Comparison of ENCODE assay signal across 10 cellular contexts in the genomic region with DNA sequence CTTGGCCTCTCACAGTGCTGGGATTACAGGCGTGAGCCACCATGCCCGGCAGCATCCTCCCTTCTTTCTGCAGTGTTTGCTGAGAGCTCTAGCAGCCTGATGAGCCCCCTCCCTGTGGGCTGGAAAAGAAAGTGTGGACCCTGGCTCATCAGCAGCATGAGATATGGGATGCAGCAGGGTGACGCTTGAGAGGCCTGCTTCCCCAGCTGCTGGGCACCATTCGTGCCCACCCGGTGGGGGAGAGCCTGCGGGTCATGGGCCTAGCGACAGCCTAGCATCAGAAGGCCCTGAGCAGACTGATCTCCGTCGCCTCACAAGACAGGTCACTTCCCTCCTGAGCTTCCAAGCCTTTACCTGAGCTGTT. TPM values are rescaled to one million over a fixed set of nuclear protein-coding genes. Genes with fewer than 3 reads are reported as not detected.
DNase-seq lines count a peak whose midpoint lies in the region; ATAC-seq and TF ChIP-seq lines count a peak whose summit lies in the region.
"Had no signal": no experiment of that assay in that cellular context is flagged by ENCODE, and none has a peak within 500 bp of the region (broad histone marks: within the 10 kb centered on the region; RNA-seq: fewer than 3 reads in every experiment).

No MANE protein-coding gene starts in this region.

- no peak overlapping the region for H3K9ac ChIP-seq in mesenchymal stem cell (ENCODE audit: low read length)

- H3K18ac ChIP-seq in mesenchymal stem cell (ENCODE audit: low read depth in 1 of 2, low read length in 2 of 2): no peak overlapping the region

- peaks cover 5% of the 10 kb centered on the region for H3K9me3 ChIP-seq in mesenchymal stem cell (ENCODE audit: control insufficient read depth, low read length)
- H3K9me3 ChIP-seq: SJSA1 had no signal

- H3K36me3 ChIP-seq in mesenchymal stem cell (ENCODE audit: control insufficient read depth in 1 of 2, insufficient read depth in 2 of 2, low read depth in 1 of 2, low read length in 2 of 2): no peaks in the 10 kb centered on the region
- H3K36me3 ChIP-seq: SJSA1 had no signal

- H3K27ac ChIP-seq in mesenchymal stem cell (ENCODE audit: low read length, poor library complexity, severe bottlenecking): no peak overlapping the region
- H3K27ac ChIP-seq: SJSA1 had no signal

- no peak overlapping the region for H4K8ac ChIP-seq in mesenchymal stem cell (ENCODE audit: low read length)

- no peak overlapping the region for H2AK5ac ChIP-seq in mesenchymal stem cell (ENCODE audit: low read length, severe bottlenecking)

- peak overlapping the region; percentile 94 for H3K27ac Mint-ChIP-seq in stimulated activated naive CD8-positive, alpha-beta T cell treated with anti-CD3 and anti-CD28 coated beads, Interleukin-15, Interleukin-2, amounts not matched to agents 100 ng/mL and 50 ng/mL, for 24 hours
- H3K27ac Mint-ChIP-seq in activated CD8-positive, alpha-beta T cell treated with anti-CD3 and anti-CD28 coated beads for 36 hours: peak overlapping the region; percentile 97
- H3K27ac Mint-ChIP-seq: progenitor cell of endocrine pancreas had no signal

- H3K4me1 ChIP-seq in mesenchymal stem cell (ENCODE audit: control insufficient read depth, insufficient read depth, low read depth, low read length): peaks cover 22% of the 10 kb centered on the region

- ATAC-seq in stimulated activated naive CD8-positive, alpha-beta T cell treated with anti-CD3 and anti-CD28 coated beads, Interleukin-15, Interleukin-2, amounts not matched to agents 100 U/mL and 50 U/mL, for 24 hours: no peak
- ATAC-seq in activated CD8-positive, alpha-beta T cell treated with anti-CD3 and anti-CD28 coated beads for 36 hours: no peak

- no peak overlapping the region for H2BK5ac ChIP-seq in mesenchymal stem cell (ENCODE audit: low read depth, low read length, poor library complexity, severe bottlenecking)

- POLR2A ChIA-PET in activated CD8-positive, alpha-beta T cell treated with anti-CD3 and anti-CD28 coated beads for 36 hours (lab: Charles Lee): interaction anchor here (1.5 to 4.5 kb wide), 11 partner anchors 7 to 190 kb away, joined by 3 to 109 read pairs (median 17); a partner anchor contains a TSS

- peak overlapping the region; percentile 7 for H4K91ac ChIP-seq in mesenchymal stem cell (ENCODE audit: low read length)

- H3K27me3 ChIP-seq in mesenchymal stem cell (ENCODE audit: control insufficient read depth in 1 of 2, insufficient read depth in 1 of 2, low read length in 2 of 2): peaks cover 53 to 76% of the 10 kb centered on the region in 2 experiments
- H3K27me3 ChIP-seq: SJSA1 had no signal

- no peak overlapping the region for H3K4ac ChIP-seq in mesenchymal stem cell (ENCODE audit: low read depth in 1 of 2, low read length in 2 of 2)

- no peak for TF ChIP-seq CTCF in activated CD8-positive, alpha-beta T cell treated with anti-CD3 and anti-CD28 coated beads for 36 hours (IDR thresholded peaks at IDR 0.05)
- no peak for TF ChIP-seq CTCF in GM20000 (IDR thresholded peaks at IDR 0.05; ENCODE audit: extremely low read depth, missing control alignments)

- peak overlapping the region; percentile 75 for H3K4me3 Mint-ChIP-seq in stimulated activated naive CD8-positive, alpha-beta T cell treated with anti-CD3 and anti-CD28 coated beads, Interleukin-15, Interleukin-2, amounts not matched to agents 100 ng/mL and 50 ng/mL, for 24 hours
- peak overlapping the region; percentile 78 for H3K4me3 Mint-ChIP-seq in activated CD8-positive, alpha-beta T cell treated with anti-CD3 and anti-CD28 coated beads for 36 hours

- H3K4me1 Mint-ChIP-seq in stimulated activated naive CD8-positive, alpha-beta T cell treated with anti-CD3 and anti-CD28 coated beads, Interleukin-15, Interleukin-2, amounts not matched to agents 100 ng/mL and 50 ng/mL, for 24 hours (ENCODE audit: low read depth): peaks cover 73% of the 10 kb centered on the region
- peaks cover 78% of the 10 kb centered on the region for H3K4me1 Mint-ChIP-seq in activated CD8-positive, alpha-beta T cell treated with anti-CD3 and anti-CD28 coated beads for 36 hours (ENCODE audit: low read depth)

- no peak overlapping the region for H2BK15ac ChIP-seq in mesenchymal stem cell (ENCODE audit: low read depth, poor library complexity, severe bottlenecking)

- no peaks in the 10 kb centered on the region for H3K27me3 Mint-ChIP-seq in stimulated activated naive CD8-positive, alpha-beta T cell treated with anti-CD3 and anti-CD28 coated beads, Interleukin-15, Interleukin-2, amounts not matched to agents 100 ng/mL and 50 ng/mL, for 24 hours
- H3K27me3 Mint-ChIP-seq in activated CD8-positive, alpha-beta T cell treated with anti-CD3 and anti-CD28 coated beads for 36 hours: no peaks in the 10 kb centered on the region

- 80% methylated on average over 9 of the region's 9 CpGs for WGBS in mesenchymal stem cell

- no peak for DNase-seq in stimulated activated naive CD8-positive, alpha-beta T cell treated with anti-CD3 and anti-CD28 coated beads, Interleukin-15, Interleukin-2, amounts not matched to agents 100 U/mL and 50 U/mL, for 24 hours
- DNase-seq in activated CD8-positive, alpha-beta T cell treated with anti-CD3 and anti-CD28 coated beads for 36 hours: no peak
- DNase-seq in mesenchymal stem cell (no peak), GM20000 (ENCODE audit: low spot score) (no peak), T-helper 9 cell (no peak), NCI-H2029 treated with DMSO at 0.1 percent for 48 hours (lab: John Stamatoyannopoulos, UW) (no peak), NAMALWA (ENCODE audit: low spot score) (no peak)

- H3K9me3 Mint-ChIP-seq in stimulated activated naive CD8-positive, alpha-beta T cell treated with anti-CD3 and anti-CD28 coated beads, Interleukin-15, Interleukin-2, amounts not matched to agents 100 ng/mL and 50 ng/mL, for 24 hours: no peaks in the 10 kb centered on the region
- H3K9me3 Mint-ChIP-seq in activated CD8-positive, alpha-beta T cell treated with anti-CD3 and anti-CD28 coated beads for 36 hours: peaks cover 4% of the 10 kb centered on the region

- H2BK12ac ChIP-seq in mesenchymal stem cell (ENCODE audit: low read length in 2 of 2): no peak overlapping the region

- H3K36me3 Mint-ChIP-seq in stimulated activated naive CD8-positive, alpha-beta T cell treated with anti-CD3 and anti-CD28 coated beads, Interleukin-15, Interleukin-2, amounts not matched to agents 100 ng/mL and 50 ng/mL, for 24 hours (ENCODE audit: low read depth): no peaks in the 10 kb centered on the region
- H3K36me3 Mint-ChIP-seq in activated CD8-positive, alpha-beta T cell treated with anti-CD3 and anti-CD28 coated beads for 36 hours (ENCODE audit: low read depth): peaks cover 13% of the 10 kb centered on the region

- no peak overlapping the region for H2BK120ac ChIP-seq in mesenchymal stem cell (ENCODE audit: low read depth, low read length)

- H3K23ac ChIP-seq in mesenchymal stem cell (ENCODE audit: low read length in 2 of 2): no peak overlapping the region

- intact Hi-C loops in activated CD8-positive, alpha-beta T cell treated with anti-CD3 and anti-CD28 coated beads for 36 hours (cut with micrococcal nuclease): loop anchor here (5.0 kb wide), 1 partner anchor 37 kb away; no protein-coding TSS in a partner anchor

- H3K4me3 ChIP-seq in mesenchymal stem cell (ENCODE audit: insufficient read depth in 1 of 2, low read depth in 1 of 2, low read length in 2 of 2): no peak overlapping the region
- H3K4me3 ChIP-seq: SJSA1 had no signal

- no peak overlapping the region for H2AFZ ChIP-seq in mesenchymal stem cell (ENCODE audit: low read depth, low read length)

- no peak overlapping the region for H3K14ac ChIP-seq in mesenchymal stem cell (ENCODE audit: low read length in 2 of 2)

- H3K4me2 ChIP-seq in mesenchymal stem cell (ENCODE audit: low read length, poor library complexity, severe bottlenecking): no peak overlapping the region

- no peaks in the 10 kb centered on the region for H3K79me1 ChIP-seq in mesenchymal stem cell (replicated peaks; ENCODE audit: low read length, poor library complexity, severe bottlenecking)

- CTCF ChIA-PET in activated CD8-positive, alpha-beta T cell treated with anti-CD3 and anti-CD28 coated beads for 36 hours (lab: Charles Lee): interaction anchor here (1.3 to 4.1 kb wide), 9 partner anchors 9 to 497 kb away, joined by 3 to 33 read pairs (median 7); no protein-coding TSS in a partner anchor

RNA-seq across cellular contexts. Expression of a gene that starts 16.0 kb away (rescaled TPM):
- total RNA-seq in activated CD8-positive, alpha-beta T cell treated with anti-CD3 and anti-CD28 coated beads for 36 hours: 10 to 100 TPM; 63.7 to 68.1 TPM
- 64.8 TPM for polyA plus RNA-seq in mesenchymal stem cell (2013, experiment 1 of 2)
- polyA plus RNA-seq in mesenchymal stem cell (2013, experiment 2 of 2): 62.8 TPM
